In the genomic region with DNA sequence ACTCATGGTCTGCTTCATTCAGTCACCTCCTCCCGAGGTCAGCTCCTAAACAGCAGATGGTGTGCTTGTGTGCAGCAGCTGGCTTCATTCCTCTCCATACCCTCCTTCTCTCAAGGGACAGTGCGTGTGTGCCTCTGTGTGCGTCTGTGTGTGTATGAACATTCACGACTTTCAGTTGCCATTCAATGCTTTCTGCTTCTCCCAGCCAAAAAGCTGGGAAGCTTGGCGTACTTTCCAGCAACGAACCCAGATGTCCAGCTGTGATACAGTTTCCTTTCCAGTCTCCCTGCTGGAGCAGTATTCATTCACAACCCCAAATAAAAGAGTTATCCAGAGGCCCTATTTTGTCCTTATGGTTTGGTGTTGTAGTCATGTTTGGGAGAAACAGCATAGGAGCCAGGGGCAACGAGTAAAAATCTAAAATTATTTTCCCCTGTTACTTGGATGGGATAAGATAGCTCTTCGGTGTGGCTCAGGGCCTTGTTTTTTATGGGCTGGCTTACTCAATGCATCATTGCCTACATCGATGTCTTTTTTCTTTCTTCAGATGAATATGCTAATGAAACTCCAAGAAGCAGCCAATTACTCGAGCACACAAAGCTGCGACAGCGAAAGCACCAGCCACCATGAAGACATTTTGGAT, we compare ENCODE assay signal across 11 cellular contexts.
A peak's percentile ranks its signal among the peaks of the same experiment; 100 is the strongest.
DNase-seq lines count a peak whose midpoint lies in the region; ATAC-seq, FAIRE-seq and TF ChIP-seq lines count a peak whose summit lies in the region.
"Had no signal": no experiment of that assay in that cellular context is flagged by ENCODE, and none has a peak within 500 bp of the region (broad histone marks: within the 10 kb centered on the region; RNA-seq: fewer than 3 reads in every experiment).

No MANE protein-coding gene starts in this region.

- FAIRE-seq in frontal cortex (lab: Jason Lieb, UNC), result no peak

- no peak for TF ChIP-seq CTCF in osteocyte (IDR thresholded peaks at IDR 0.05)

- H3K4me1 Mint-ChIP-seq in osteocyte (ENCODE audit: unreplicated experiment), result peaks cover 27% of the 10 kb centered on the region
- no peaks in the 10 kb centered on the region for H3K4me1 Mint-ChIP-seq in T-helper 2 cell treated with Interferon-gamma antibody and Interleukin-4, amounts not matched to agents 5 μg/mL and 100 μg/mL, for 36 hours (ENCODE audit: low read depth)

- H3K27ac Mint-ChIP-seq in osteocyte (ENCODE audit: unreplicated experiment), result peak overlapping the region; percentile 29
- no peak overlapping the region for H3K27ac Mint-ChIP-seq in T-helper 2 cell treated with Interferon-gamma antibody and Interleukin-4, amounts not matched to agents 5 μg/mL and 100 μg/mL, for 36 hours

- H3K9me3 Mint-ChIP-seq in osteocyte (ENCODE audit: unreplicated experiment), result no peaks in the 10 kb centered on the region
- peaks cover 5% of the 10 kb centered on the region for H3K9me3 Mint-ChIP-seq in T-helper 2 cell treated with Interferon-gamma antibody and Interleukin-4, amounts not matched to agents 5 μg/mL and 100 μg/mL, for 36 hours

- no peaks in the 10 kb centered on the region for H3K27me3 Mint-ChIP-seq in osteocyte (ENCODE audit: unreplicated experiment)
- no peaks in the 10 kb centered on the region for H3K27me3 Mint-ChIP-seq in T-helper 2 cell treated with Interferon-gamma antibody and Interleukin-4, amounts not matched to agents 5 μg/mL and 100 μg/mL, for 36 hours (ENCODE audit: low read depth)

- no peak for ATAC-seq in HG02763 (IDR thresholded peaks at IDR 0.05; ENCODE audit: unreplicated experiment)
- ATAC-seq: activated CD4-positive, CD25-positive, alpha-beta regulatory T cell treated with anti-CD3 and anti-CD28 coated beads, Interleukin-2, amount 50 U/mL, for 24 hours; body of pancreas had no signal

- H3K27ac ChIP-seq in cingulate gyrus (ENCODE audit: low read depth, low read length), result peak overlapping the region; percentile 42
- H3K27ac ChIP-seq: body of pancreas, spleen had no signal

- H3K36me3 Mint-ChIP-seq in osteocyte (ENCODE audit: unreplicated experiment), result no peaks in the 10 kb centered on the region
- H3K36me3 Mint-ChIP-seq in T-helper 2 cell treated with Interferon-gamma antibody and Interleukin-4, amounts not matched to agents 5 μg/mL and 100 μg/mL, for 36 hours (ENCODE audit: low read depth), result no peaks in the 10 kb centered on the region

- H3K4me3 Mint-ChIP-seq in osteocyte (ENCODE audit: unreplicated experiment), result no peak overlapping the region
- no peak overlapping the region for H3K4me3 Mint-ChIP-seq in T-helper 2 cell treated with Interferon-gamma antibody and Interleukin-4, amounts not matched to agents 5 μg/mL and 100 μg/mL, for 36 hours

- DNase-seq in DMS79 treated with DMSO at 0.1 percent for 48 hours (lab: John Stamatoyannopoulos, UW), result peak; percentile 82
- peak; percentile 56 for DNase-seq in NCI-H2227 treated with DMSO at 0.1 percent for 48 hours (lab: John Stamatoyannopoulos, UW)
- DNase-seq in osteocyte (ENCODE audit: extremely low spot score, unreplicated experiment), result no peak
- DNase-seq in frontal cortex (ENCODE audit: low spot score in 2 of 2), result no peak
- no peak for DNase-seq in T-helper 2 cell treated with Interferon-gamma antibody and Interleukin-4, amounts not matched to agents 5 μg/mL and 100 μg/mL, for 36 hours (ENCODE audit: low spot score)
- no peak for DNase-seq in epidermal melanocyte (ENCODE audit: insufficient read length, low spot score)
- DNase-seq: body of pancreas, spleen had no signal

Comparison
In these comparisons a context has a peak if more than half of its experiments do, and no peak if none do; other contexts are left out.
1. DNase-seq: peak in DMS79 treated with DMSO at 0.1 percent for 48 hours (single experiment) and NCI-H2227 treated with DMSO at 0.1 percent for 48 hours (single experiment); none in osteocyte (single experiment), frontal cortex (0 of 2), T-helper 2 cell treated with Interferon-gamma antibody and Interleukin-4, amounts not matched to agents 5 μg/mL and 100 μg/mL, for 36 hours (single experiment) and epidermal melanocyte (single experiment).